27 cellular contexts compared by ENCODE assay signal in genomic region chr18:44862112-44862511, GRCh38.
"Had no signal": no experiment of that assay in that cellular context is flagged by ENCODE, and none has a peak within 500 bp of the region (broad histone marks: within the 10 kb centered on the region; RNA-seq: fewer than 3 reads in every experiment).

No MANE protein-coding gene starts in this region.

- H3K27ac Mint-ChIP-seq: dendritic cell treated with granulocyte-macrophage colony-stimulating factor and Interleukin-4, amounts not matched to agents 40 ng/mL and 50 ng/mL, for 4 days; effector memory CD8-positive, alpha-beta T cell; endodermal cell; naive thymus-derived CD4-positive, alpha-beta T cell had no signal

- H3K27me3 ChIP-seq: colonic mucosa, esophagus squamous epithelium, gastroesophageal sphincter, hepatocyte had no signal

- H3K27ac ChIP-seq: colonic mucosa, esophagus squamous epithelium, gastroesophageal sphincter, heart left ventricle, hepatocyte, lower lobe of right lung had no signal

- FAIRE-seq: endometrium, frontal cortex, kidney had no signal

- DNase-seq: colonic mucosa; cortex of kidney; effector CD8-positive, alpha-beta T cell; effector memory CD8-positive, alpha-beta T cell; endodermal cell; erythroblast; esophagus squamous epithelium; foreskin fibroblast; heart left ventricle; hypothalamus; immature natural killer cell; islet precursor cell; kidney; kidney glomerular epithelial cell; left colon; left ventricle myocardium superior; lower lobe of right lung; mesendoderm; midbrain; naive thymus-derived CD4-positive, alpha-beta T cell had no signal

- ATAC-seq: effector memory CD8-positive, alpha-beta T cell; esophagus mucosa; gastroesophageal sphincter; heart left ventricle; left colon; left lobe of liver; left ventricle myocardium superior; lower lobe of right lung; naive thymus-derived CD4-positive, alpha-beta T cell had no signal

- H3K36me3 Mint-ChIP-seq: naive thymus-derived CD4-positive, alpha-beta T cell had no signal

- H3K4me3 ChIP-seq: colonic mucosa, esophagus squamous epithelium, gastroesophageal sphincter, heart left ventricle, hepatocyte, lower lobe of right lung had no signal

- H3K27me3 Mint-ChIP-seq: effector memory CD8-positive, alpha-beta T cell had no signal

- H3K4me3 Mint-ChIP-seq: dendritic cell treated with granulocyte-macrophage colony-stimulating factor and Interleukin-4, amounts not matched to agents 40 ng/mL and 50 ng/mL, for 4 days; effector memory CD8-positive, alpha-beta T cell; endodermal cell; immature natural killer cell; naive thymus-derived CD4-positive, alpha-beta T cell had no signal

- H3K36me3 ChIP-seq: colonic mucosa, esophagus squamous epithelium, gastroesophageal sphincter, heart left ventricle, lower lobe of right lung had no signal

- H3K9me3 Mint-ChIP-seq: dendritic cell treated with granulocyte-macrophage colony-stimulating factor and Interleukin-4, amounts not matched to agents 40 ng/mL and 50 ng/mL, for 4 days; effector memory CD8-positive, alpha-beta T cell; endodermal cell; immature natural killer cell had no signal
